In the genomic region with DNA sequence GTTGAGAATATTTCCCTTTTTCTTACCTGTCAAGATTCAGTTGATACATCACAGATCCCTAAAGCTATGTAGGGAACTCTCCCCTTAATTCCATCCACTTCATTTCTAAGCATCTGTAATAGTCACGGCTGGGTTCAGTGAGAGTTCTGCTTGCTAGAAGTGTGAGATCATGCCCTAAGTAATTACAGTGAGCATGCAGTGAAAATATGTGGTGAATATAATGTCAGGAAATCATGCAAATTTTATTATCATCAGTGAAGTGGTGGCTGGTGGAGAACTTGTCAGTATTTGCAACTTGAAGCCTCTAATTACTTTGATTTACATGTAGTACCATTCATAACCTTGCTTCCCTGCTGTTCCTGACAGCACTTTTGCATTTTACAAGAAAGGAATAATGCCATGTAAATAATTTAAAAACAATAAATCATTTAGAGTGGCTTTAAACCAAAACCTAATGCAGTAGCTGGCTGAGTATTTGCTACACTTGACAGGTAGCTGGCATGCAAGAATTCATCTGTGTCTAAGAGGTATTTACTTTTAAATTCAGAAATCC, we compare ENCODE assay signal across 1 cellular context.
A peak's percentile ranks its signal among the peaks of the same experiment; 100 is the strongest.
TF ChIP-seq lines count a peak whose summit lies in the region.

No MANE protein-coding gene starts in this region.

TF ChIP-seq in HEK293, 187 proteins besides CTCF, POLR2A, EP300 and RAD21 (continued from another document and continues in another):
- TF ChIP-seq, protein P1, sequence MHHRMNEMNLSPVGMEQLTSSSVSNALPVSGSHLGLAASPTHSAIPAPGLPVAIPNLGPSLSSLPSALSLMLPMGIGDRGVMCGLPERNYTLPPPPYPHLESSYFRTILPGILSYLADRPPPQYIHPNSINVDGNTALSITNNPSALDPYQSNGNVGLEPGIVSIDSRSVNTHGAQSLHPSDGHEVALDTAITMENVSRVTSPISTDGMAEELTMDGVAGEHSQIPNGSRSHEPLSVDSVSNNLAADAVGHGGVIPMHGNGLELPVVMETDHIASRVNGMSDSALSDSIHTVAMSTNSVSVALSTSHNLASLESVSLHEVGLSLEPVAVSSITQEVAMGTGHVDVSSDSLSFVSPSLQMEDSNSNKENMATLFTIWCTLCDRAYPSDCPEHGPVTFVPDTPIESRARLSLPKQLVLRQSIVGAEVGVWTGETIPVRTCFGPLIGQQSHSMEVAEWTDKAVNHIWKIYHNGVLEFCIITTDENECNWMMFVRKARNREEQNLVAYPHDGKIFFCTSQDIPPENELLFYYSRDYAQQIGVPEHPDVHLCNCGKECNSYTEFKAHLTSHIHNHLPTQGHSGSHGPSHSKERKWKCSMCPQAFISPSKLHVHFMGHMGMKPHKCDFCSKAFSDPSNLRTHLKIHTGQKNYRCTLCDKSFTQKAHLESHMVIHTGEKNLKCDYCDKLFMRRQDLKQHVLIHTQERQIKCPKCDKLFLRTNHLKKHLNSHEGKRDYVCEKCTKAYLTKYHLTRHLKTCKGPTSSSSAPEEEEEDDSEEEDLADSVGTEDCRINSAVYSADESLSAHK (tag by site-specific recombination; IDR thresholded peaks at IDR 0.05), result peak; percentile 94
- TF ChIP-seq GLI4 (tag by site-specific recombination; IDR thresholded peaks at IDR 0.05) (no peak), RBAK (tag by site-specific recombination; IDR thresholded peaks at IDR 0.05) (no peak), ZNF571 (tag by site-specific recombination; IDR thresholded peaks at IDR 0.05) (no peak), YY1 (tag by site-specific recombination; IDR thresholded peaks at IDR 0.05) (no peak; the same call in 1 of the 2 replicates), ZNF510 (tag by site-specific recombination; IDR thresholded peaks at IDR 0.05; ENCODE audit: insufficient replicate concordance) (peak; percentile 14), ZNF548 (tag by site-specific recombination; IDR thresholded peaks at IDR 0.05) (no peak), ZNF132 (tag by site-specific recombination; IDR thresholded peaks at IDR 0.05; ENCODE audit: borderline replicate concordance) (no peak), ZNF621 (tag by site-specific recombination; IDR thresholded peaks at IDR 0.05) (no peak), ZNF138 (tag by site-specific recombination; IDR thresholded peaks at IDR 0.05; ENCODE audit: borderline replicate concordance) (no peak), ZNF10 (tag by site-specific recombination; IDR thresholded peaks at IDR 0.05) (peak; percentile 86), ZNF555 (tag by site-specific recombination; conservative IDR thresholded peaks at IDR 0.05) (no peak), SETDB1 (IDR thresholded peaks at IDR 0.05; ENCODE audit: insufficient read length, low read length) (no peak), ZFP69B (tag by site-specific recombination; IDR thresholded peaks at IDR 0.05) (peak; percentile 75), KLF9 (tag by site-specific recombination; IDR thresholded peaks at IDR 0.05; ENCODE audit: low read depth) (no peak), ZNF175 (tag by site-specific recombination; IDR thresholded peaks at IDR 0.05) (no peak), ZNF558 (tag by site-specific recombination; IDR thresholded peaks at IDR 0.05) (peak; percentile 86), ZNF335 (tag by site-specific recombination; conservative IDR thresholded peaks at IDR 0.05) (no peak), ZNF174 (tag by site-specific recombination; IDR thresholded peaks at IDR 0.05) (peak; percentile 94; the same call in 1 of the 2 replicates), ZNF600 (tag by site-specific recombination; IDR thresholded peaks at IDR 0.05) (no peak), ZEB2 (tag by site-specific recombination; IDR thresholded peaks at IDR 0.05) (peak; percentile 97), OSR2 (tag by site-specific recombination; IDR thresholded peaks at IDR 0.05) (peak; percentile 100), IKZF3 (tag by site-specific recombination; IDR thresholded peaks at IDR 0.05) (peak; percentile 98), ZNF664 (tag by site-specific recombination; IDR thresholded peaks at IDR 0.05) (peak; percentile 78; the same call in 1 of the 2 replicates), YY2 (tag by site-specific recombination; IDR thresholded peaks at IDR 0.05) (no peak), PRDM1 (tag by site-specific recombination; IDR thresholded peaks at IDR 0.05) (peak; percentile 48), ZNF843 (tag by site-specific recombination; IDR thresholded peaks at IDR 0.05) (peak; percentile 100)
- TF ChIP-seq, protein P2, sequence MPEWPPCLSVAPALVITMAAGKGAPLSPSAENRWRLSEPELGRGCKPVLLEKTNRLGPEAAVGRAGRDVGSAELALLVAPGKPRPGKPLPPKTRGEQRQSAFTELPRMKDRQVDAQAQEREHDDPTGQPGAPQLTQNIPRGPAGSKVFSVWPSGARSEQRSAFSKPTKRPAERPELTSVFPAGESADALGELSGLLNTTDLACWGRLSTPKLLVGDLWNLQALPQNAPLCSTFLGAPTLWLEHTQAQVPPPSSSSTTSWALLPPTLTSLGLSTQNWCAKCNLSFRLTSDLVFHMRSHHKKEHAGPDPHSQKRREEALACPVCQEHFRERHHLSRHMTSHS (tag by site-specific recombination; IDR thresholded peaks at IDR 0.05), result peak; percentile 96
- TF ChIP-seq, protein P3, sequence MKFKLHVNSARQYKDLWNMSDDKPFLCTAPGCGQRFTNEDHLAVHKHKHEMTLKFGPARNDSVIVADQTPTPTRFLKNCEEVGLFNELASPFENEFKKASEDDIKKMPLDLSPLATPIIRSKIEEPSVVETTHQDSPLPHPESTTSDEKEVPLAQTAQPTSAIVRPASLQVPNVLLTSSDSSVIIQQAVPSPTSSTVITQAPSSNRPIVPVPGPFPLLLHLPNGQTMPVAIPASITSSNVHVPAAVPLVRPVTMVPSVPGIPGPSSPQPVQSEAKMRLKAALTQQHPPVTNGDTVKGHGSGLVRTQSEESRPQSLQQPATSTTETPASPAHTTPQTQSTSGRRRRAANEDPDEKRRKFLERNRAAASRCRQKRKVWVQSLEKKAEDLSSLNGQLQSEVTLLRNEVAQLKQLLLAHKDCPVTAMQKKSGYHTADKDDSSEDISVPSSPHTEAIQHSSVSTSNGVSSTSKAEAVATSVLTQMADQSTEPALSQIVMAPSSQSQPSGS (tag by site-specific recombination; IDR thresholded peaks at IDR 0.05; ENCODE audit: low read depth), result peak; percentile 83
- TF ChIP-seq, protein P4, sequence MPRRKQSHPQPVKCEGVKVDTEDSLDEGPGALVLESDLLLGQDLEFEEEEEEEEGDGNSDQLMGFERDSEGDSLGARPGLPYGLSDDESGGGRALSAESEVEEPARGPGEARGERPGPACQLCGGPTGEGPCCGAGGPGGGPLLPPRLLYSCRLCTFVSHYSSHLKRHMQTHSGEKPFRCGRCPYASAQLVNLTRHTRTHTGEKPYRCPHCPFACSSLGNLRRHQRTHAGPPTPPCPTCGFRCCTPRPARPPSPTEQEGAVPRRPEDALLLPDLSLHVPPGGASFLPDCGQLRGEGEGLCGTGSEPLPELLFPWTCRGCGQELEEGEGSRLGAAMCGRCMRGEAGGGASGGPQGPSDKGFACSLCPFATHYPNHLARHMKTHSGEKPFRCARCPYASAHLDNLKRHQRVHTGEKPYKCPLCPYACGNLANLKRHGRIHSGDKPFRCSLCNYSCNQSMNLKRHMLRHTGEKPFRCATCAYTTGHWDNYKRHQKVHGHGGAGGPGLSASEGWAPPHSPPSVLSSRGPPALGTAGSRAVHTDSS (tag by site-specific recombination; IDR thresholded peaks at IDR 0.05), result no peak
- TF ChIP-seq, protein P5, sequence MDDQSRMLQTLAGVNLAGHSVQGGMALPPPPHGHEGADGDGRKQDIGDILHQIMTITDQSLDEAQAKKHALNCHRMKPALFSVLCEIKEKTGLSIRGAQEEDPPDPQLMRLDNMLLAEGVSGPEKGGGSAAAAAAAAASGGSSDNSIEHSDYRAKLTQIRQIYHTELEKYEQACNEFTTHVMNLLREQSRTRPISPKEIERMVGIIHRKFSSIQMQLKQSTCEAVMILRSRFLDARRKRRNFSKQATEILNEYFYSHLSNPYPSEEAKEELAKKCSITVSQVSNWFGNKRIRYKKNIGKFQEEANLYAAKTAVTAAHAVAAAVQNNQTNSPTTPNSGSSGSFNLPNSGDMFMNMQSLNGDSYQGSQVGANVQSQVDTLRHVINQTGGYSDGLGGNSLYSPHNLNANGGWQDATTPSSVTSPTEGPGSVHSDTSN (CRISPR knock-in tag; IDR thresholded peaks at IDR 0.05), result no peak
- TF ChIP-seq, protein P6, sequence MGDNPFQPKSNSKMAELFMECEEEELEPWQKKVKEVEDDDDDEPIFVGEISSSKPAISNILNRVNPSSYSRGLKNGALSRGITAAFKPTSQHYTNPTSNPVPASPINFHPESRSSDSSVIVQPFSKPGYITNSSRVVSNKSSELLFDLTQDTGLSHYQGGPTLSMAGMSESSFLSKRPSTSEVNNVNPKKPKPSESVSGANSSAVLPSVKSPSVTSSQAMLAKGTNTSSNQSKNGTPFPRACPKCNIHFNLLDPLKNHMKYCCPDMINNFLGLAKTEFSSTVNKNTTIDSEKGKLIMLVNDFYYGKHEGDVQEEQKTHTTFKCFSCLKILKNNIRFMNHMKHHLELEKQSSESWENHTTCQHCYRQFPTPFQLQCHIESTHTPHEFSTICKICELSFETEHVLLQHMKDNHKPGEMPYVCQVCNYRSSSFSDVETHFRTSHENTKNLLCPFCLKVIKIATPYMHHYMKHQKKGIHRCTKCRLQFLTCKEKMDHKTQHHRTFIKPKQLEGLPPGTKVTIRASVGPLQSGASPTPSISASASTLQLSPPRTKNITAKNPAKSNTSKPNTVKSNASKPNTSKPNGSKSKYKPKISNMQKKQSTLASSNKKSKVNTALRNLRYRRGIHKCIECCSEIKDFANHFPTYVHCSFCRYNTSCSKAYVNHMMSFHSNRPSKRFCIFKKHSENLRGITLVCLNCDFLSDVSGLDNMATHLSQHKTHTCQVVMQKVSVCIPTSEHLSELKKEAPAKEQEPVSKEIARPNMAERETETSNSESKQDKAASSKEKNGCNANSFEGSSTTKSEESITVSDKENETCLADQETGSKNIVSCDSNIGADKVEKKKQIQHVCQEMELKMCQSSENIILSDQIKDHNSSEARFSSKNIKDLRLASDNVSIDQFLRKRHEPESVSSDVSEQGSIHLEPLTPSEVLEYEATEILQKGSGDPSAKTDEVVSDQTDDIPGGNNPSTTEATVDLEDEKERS (tag by site-specific recombination; IDR thresholded peaks at IDR 0.05), result no peak
- TF ChIP-seq, protein P7, sequence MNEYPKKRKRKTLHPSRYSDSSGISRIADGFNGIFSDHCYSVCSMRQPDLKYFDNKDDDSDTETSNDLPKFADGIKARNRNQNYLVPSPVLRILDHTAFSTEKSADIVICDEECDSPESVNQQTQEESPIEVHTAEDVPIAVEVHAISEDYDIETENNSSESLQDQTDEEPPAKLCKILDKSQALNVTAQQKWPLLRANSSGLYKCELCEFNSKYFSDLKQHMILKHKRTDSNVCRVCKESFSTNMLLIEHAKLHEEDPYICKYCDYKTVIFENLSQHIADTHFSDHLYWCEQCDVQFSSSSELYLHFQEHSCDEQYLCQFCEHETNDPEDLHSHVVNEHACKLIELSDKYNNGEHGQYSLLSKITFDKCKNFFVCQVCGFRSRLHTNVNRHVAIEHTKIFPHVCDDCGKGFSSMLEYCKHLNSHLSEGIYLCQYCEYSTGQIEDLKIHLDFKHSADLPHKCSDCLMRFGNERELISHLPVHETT (tag by site-specific recombination; IDR thresholded peaks at IDR 0.05), result peak; percentile 98
- TF ChIP-seq, protein P8, sequence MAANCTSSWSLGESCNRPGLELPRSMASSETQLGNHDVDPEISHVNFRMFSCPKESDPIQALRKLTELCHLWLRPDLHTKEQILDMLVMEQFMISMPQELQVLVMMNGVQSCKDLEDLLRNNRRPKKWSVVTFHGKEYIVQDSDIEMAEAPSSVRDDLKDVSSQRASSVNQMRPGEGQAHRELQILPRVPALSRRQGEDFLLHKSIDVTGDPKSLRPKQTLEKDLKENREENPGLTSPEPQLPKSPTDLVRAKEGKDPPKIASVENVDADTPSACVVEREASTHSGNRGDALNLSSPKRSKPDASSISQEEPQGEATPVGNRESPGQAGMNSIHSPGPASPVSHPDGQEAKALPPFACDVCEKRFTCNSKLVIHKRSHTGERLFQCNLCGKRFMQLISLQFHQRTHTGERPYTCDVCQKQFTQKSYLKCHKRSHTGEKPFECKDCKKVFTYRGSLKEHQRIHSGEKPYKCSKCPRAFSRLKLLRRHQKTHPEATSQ (tag by site-specific recombination; IDR thresholded peaks at IDR 0.05), result no peak
- TF ChIP-seq, protein P9, sequence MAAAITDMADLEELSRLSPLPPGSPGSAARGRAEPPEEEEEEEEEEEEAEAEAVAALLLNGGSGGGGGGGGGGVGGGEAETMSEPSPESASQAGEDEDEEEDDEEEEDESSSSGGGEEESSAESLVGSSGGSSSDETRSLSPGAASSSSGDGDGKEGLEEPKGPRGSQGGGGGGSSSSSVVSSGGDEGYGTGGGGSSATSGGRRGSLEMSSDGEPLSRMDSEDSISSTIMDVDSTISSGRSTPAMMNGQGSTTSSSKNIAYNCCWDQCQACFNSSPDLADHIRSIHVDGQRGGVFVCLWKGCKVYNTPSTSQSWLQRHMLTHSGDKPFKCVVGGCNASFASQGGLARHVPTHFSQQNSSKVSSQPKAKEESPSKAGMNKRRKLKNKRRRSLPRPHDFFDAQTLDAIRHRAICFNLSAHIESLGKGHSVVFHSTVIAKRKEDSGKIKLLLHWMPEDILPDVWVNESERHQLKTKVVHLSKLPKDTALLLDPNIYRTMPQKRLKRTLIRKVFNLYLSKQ (tag by site-specific recombination; IDR thresholded peaks at IDR 0.05; ENCODE audit: borderline replicate concordance), result no peak
